In the genomic region with DNA sequence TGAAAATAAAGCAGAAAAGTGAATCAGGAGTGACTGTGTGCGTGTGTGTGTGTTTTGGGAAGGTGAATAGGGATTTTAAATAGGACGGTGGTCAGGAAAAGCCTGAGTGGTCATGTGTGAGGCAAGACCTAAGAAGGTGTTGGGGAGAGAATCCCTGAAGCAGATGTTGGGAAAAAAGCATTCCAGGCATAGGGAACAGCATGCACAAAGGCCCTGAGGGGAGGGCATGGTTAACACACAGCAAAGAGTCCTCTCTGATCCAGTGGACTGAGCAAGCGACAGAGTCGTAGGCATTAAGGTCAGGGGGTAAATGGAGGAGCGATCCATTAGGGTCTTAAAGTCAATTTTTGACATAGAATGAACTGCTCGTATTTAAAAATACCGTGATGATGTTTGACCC, we compare ENCODE assay signal across 29 cellular contexts. TPM values are rescaled to one million over a fixed set of nuclear protein-coding genes. Genes with fewer than 3 reads are reported as not detected.
DNase-seq lines count a peak whose midpoint lies in the region; ATAC-seq and TF ChIP-seq lines count a peak whose summit lies in the region.
"Had no signal": no experiment of that assay in that cellular context is flagged by ENCODE, and none has a peak within 500 bp of the region (broad histone marks: within the 10 kb centered on the region; RNA-seq: fewer than 3 reads in every experiment).

No MANE protein-coding gene starts in this region.

- intact Hi-C loops in posterior vena cava (cut with DNase I) (no loop called here), ascending aorta (cut with DNase I) (no loop called here)

- POLR2A ChIA-PET in HEK293T (lab: Yijun Ruan, JAX): no interaction called here

- CTCF ChIA-PET in HEK293T (lab: Yijun Ruan, JAX): no interaction called here

- H3K27me3 ChIP-seq in endodermal cell (ENCODE audit: control insufficient read depth, insufficient read depth, low read length, poor library complexity, severe bottlenecking): no peaks in the 10 kb centered on the region
- H3K27me3 ChIP-seq in osteoblast (ENCODE audit: insufficient read depth, low read length): peaks cover 56% of the 10 kb centered on the region
- no peaks in the 10 kb centered on the region for H3K27me3 ChIP-seq in ascending aorta
- H3K27me3 ChIP-seq: BLaER1 had no signal

- peaks cover 3% of the 10 kb centered on the region for H3K36me3 Mint-ChIP-seq in chondrocyte (ENCODE audit: low read depth)
- H3K36me3 Mint-ChIP-seq in endodermal cell (ENCODE audit: low read depth): no peaks in the 10 kb centered on the region
- H3K36me3 Mint-ChIP-seq: CD14-positive monocyte; CD4-positive, alpha-beta memory T cell; CD4-positive, CD25-positive, alpha-beta regulatory T cell; CD8-positive, alpha-beta memory T cell had no signal

- peak; percentile 2 for DNase-seq in chondrocyte (ENCODE audit: low spot score)
- peak; percentile 4 for DNase-seq in endodermal cell
- peak; percentile 30 for DNase-seq in osteoblast (ENCODE audit: insufficient read length, low spot score, missing footprints)
- DNase-seq in posterior vena cava (ENCODE audit: low spot score): peak; percentile 3
- DNase-seq in HEK293T (ENCODE audit: extremely low spot score): no peak
- DNase-seq in ascending aorta (ENCODE audit: low spot score in 2 of 2): no peak
- DNase-seq: 8988T; ACHN; BE2C; C1 segment of cervical spinal cord; CD4-positive, alpha-beta memory T cell; CD4-positive, CD25-positive, alpha-beta regulatory T cell; CD8-positive, alpha-beta memory T cell; COR-L47; DMS 273 treated with DMSO at 0.1 percent for 48 hours; DMS153; DMS53; DMS79; DND-41; EL; GDM1 had no signal

- H3K36me3 ChIP-seq in endodermal cell (ENCODE audit: control insufficient read depth, insufficient read depth, low read length): no peaks in the 10 kb centered on the region
- no peaks in the 10 kb centered on the region for H3K36me3 ChIP-seq in osteoblast (ENCODE audit: insufficient read depth, low read length)
- no peaks in the 10 kb centered on the region for H3K36me3 ChIP-seq in ascending aorta
- H3K36me3 ChIP-seq: BE2C, BLaER1 had no signal

- no peak for TF ChIP-seq CTCF in chondrocyte (IDR thresholded peaks at IDR 0.05)
- no peak for TF ChIP-seq CTCF in endodermal cell (conservative IDR thresholded peaks at IDR 0.05)
- TF ChIP-seq CTCF in osteoblast (IDR thresholded peaks at IDR 0.05; ENCODE audit: extremely low read depth, low read depth, low read length): no peak
- no peak for TF ChIP-seq CTCF in ascending aorta (IDR thresholded peaks at IDR 0.05)

- no peaks in the 10 kb centered on the region for H3K4me1 Mint-ChIP-seq in chondrocyte (ENCODE audit: low read depth)
- H3K4me1 Mint-ChIP-seq in endodermal cell: no peaks in the 10 kb centered on the region
- H3K4me1 Mint-ChIP-seq: CD14-positive monocyte; CD4-positive, alpha-beta memory T cell; CD4-positive, CD25-positive, alpha-beta regulatory T cell; CD8-positive, alpha-beta memory T cell had no signal

- H3K27ac ChIP-seq in endodermal cell (ENCODE audit: low read depth, low read length) (no peak overlapping the region), osteoblast (ENCODE audit: low read depth, low read length) (no peak overlapping the region), ascending aorta (no peak overlapping the region)
- H3K27ac ChIP-seq: BLaER1 had no signal

- WGBS in endodermal cell (ENCODE audit: insufficient coverage in 1 of 2, insufficient read length in 1 of 2), 2 experiments: 90 to 96% methylated on average over 6 to 7 of the region's 7 CpGs

- no peak overlapping the region for H2AFZ ChIP-seq in osteoblast (ENCODE audit: low read length)

- H3K4me1 ChIP-seq in endodermal cell (ENCODE audit: control insufficient read depth, insufficient read depth, low read length): no peaks in the 10 kb centered on the region
- H3K4me1 ChIP-seq in osteoblast (ENCODE audit: insufficient read depth, low read length): no peaks in the 10 kb centered on the region
- H3K4me1 ChIP-seq in ascending aorta: no peaks in the 10 kb centered on the region
- H3K4me1 ChIP-seq: BE2C, BLaER1 had no signal

- peaks cover 50% of the 10 kb centered on the region for H3K27me3 Mint-ChIP-seq in chondrocyte (ENCODE audit: low read depth)
- H3K27me3 Mint-ChIP-seq in endodermal cell (ENCODE audit: insufficient read depth): no peaks in the 10 kb centered on the region

- no peaks in the 10 kb centered on the region for H3K79me2 ChIP-seq in osteoblast (ENCODE audit: insufficient read depth, low read length)

- no peak overlapping the region for H3K9ac ChIP-seq in endodermal cell (ENCODE audit: extremely low read depth, low read length, poor library complexity, severe bottlenecking)
- H3K9ac ChIP-seq: BLaER1 had no signal

- H3K4me3 ChIP-seq in endodermal cell (ENCODE audit: low read length) (no peak overlapping the region), osteoblast (ENCODE audit: insufficient read depth, low read length) (no peak overlapping the region), ascending aorta (no peak overlapping the region)
- H3K4me3 ChIP-seq: BLaER1, GM12878 had no signal

- ATAC-seq in HG03460 (IDR thresholded peaks at IDR 0.05; ENCODE audit: unreplicated experiment) (no peak), GM21390 (IDR thresholded peaks at IDR 0.05; ENCODE audit: unreplicated experiment) (no peak)
- ATAC-seq: GM12878 had no signal

- H3K9me3 ChIP-seq in endodermal cell (ENCODE audit: control insufficient read depth, low read length): no peaks in the 10 kb centered on the region
- H3K9me3 ChIP-seq in osteoblast (ENCODE audit: low read depth, low read length): no peaks in the 10 kb centered on the region
- H3K9me3 ChIP-seq in ascending aorta: no peaks in the 10 kb centered on the region
- H3K9me3 ChIP-seq: BE2C had no signal

- H3K4me2 ChIP-seq in osteoblast (ENCODE audit: insufficient read depth, low read length): no peak overlapping the region
- H3K4me2 ChIP-seq: BLaER1 had no signal

- H4K20me1 ChIP-seq in osteoblast (ENCODE audit: insufficient read depth, low read length): no peaks in the 10 kb centered on the region
- H4K20me1 ChIP-seq: BLaER1 had no signal

- H3K27ac Mint-ChIP-seq in chondrocyte (ENCODE audit: unreplicated experiment) (no peak overlapping the region), endodermal cell (no peak overlapping the region)
- H3K27ac Mint-ChIP-seq: CD14-positive monocyte; CD4-positive, CD25-positive, alpha-beta regulatory T cell; CD8-positive, alpha-beta memory T cell had no signal

- H3K9me3 Mint-ChIP-seq in chondrocyte (ENCODE audit: low read depth): peaks cover 3% of the 10 kb centered on the region
- peaks cover 4% of the 10 kb centered on the region for H3K9me3 Mint-ChIP-seq in endodermal cell
- H3K9me3 Mint-ChIP-seq: CD4-positive, CD25-positive, alpha-beta regulatory T cell; CD8-positive, alpha-beta memory T cell had no signal

- H3K4me3 Mint-ChIP-seq in chondrocyte (ENCODE audit: unreplicated experiment) (no peak overlapping the region), endodermal cell (no peak overlapping the region)
- H3K4me3 Mint-ChIP-seq: CD14-positive monocyte; CD4-positive, alpha-beta memory T cell; CD4-positive, CD25-positive, alpha-beta regulatory T cell; CD8-positive, alpha-beta memory T cell had no signal

TF ChIP-seq in HEK293T, 16 proteins besides CTCF, POLR2A, EP300 and RAD21:
- no peak for TF ChIP-seq ZNF384 (IDR thresholded peaks at IDR 0.05)
- TF ChIP-seq TARDBP (IDR thresholded peaks at IDR 0.05): no peak
- no peak for TF ChIP-seq HDGF (IDR thresholded peaks at IDR 0.05; ENCODE audit: borderline replicate concordance)
- no peak for TF ChIP-seq LEF1 (IDR thresholded peaks at IDR 0.05; ENCODE audit: borderline replicate concordance)
- TF ChIP-seq BHLHE40 (IDR thresholded peaks at IDR 0.05; ENCODE audit: borderline replicate concordance): no peak
- TF ChIP-seq ELF4 (IDR thresholded peaks at IDR 0.05): no peak
- no peak for TF ChIP-seq SP1 (IDR thresholded peaks at IDR 0.05)
- no peak for TF ChIP-seq ARNT (IDR thresholded peaks at IDR 0.05)
- TF ChIP-seq CTBP1 (IDR thresholded peaks at IDR 0.05; ENCODE audit: borderline replicate concordance): no peak
- TF ChIP-seq, protein P1, sequence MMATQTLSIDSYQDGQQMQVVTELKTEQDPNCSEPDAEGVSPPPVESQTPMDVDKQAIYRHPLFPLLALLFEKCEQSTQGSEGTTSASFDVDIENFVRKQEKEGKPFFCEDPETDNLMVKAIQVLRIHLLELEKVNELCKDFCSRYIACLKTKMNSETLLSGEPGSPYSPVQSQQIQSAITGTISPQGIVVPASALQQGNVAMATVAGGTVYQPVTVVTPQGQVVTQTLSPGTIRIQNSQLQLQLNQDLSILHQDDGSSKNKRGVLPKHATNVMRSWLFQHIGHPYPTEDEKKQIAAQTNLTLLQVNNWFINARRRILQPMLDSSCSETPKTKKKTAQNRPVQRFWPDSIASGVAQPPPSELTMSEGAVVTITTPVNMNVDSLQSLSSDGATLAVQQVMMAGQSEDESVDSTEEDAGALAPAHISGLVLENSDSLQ (IDR thresholded peaks at IDR 0.05): no peak
- no peak for TF ChIP-seq FOXM1 (IDR thresholded peaks at IDR 0.05; ENCODE audit: borderline replicate concordance)
- no peak for TF ChIP-seq FOXK2 (IDR thresholded peaks at IDR 0.05)
- no peak for TF ChIP-seq SUZ12 (IDR thresholded peaks at IDR 0.05)
- no peak for TF ChIP-seq FOXA1 (IDR thresholded peaks at IDR 0.05)

RNA-seq across cellular contexts. Expression of a gene that starts 34.0 kb away (rescaled TPM):
- total RNA-seq in chondrocyte (not detected in 3 replicates), endodermal cell (not detected), osteoblast (not detected in 2 replicates), posterior vena cava (not detected), ascending aorta (not detected)
- polyA plus RNA-seq in endodermal cell (2013, experiment 1 of 2): not detected
- polyA plus RNA-seq in endodermal cell (2013, experiment 2 of 2): not detected
- total RNA-seq: A673; CD4-positive, alpha-beta memory T cell; CD4-positive, CD25-positive, alpha-beta regulatory T cell; CD8-positive, alpha-beta memory T cell; G401; GM12878 had no signal
- polyA plus RNA-seq: AG04450; CD14-positive monocyte; CD4-positive, alpha-beta memory T cell; CD4-positive, CD25-positive, alpha-beta regulatory T cell; CD8-positive, alpha-beta memory T cell; GM12878 had no signal

RNA-seq across cellular contexts. Expression of a gene that starts 38.4 kb away (rescaled TPM):
- total RNA-seq in chondrocyte: 139 to 162 TPM (median 140 TPM) in 3 replicates
- total RNA-seq in endodermal cell: 100 to 1,000 TPM; 151 to 161 TPM
- 175 TPM for polyA plus RNA-seq in endodermal cell (2013, experiment 1 of 2)
- polyA plus RNA-seq in endodermal cell (2013, experiment 2 of 2): 183 TPM
- total RNA-seq in osteoblast: 70.2 and 84.9 TPM in 2 replicates
- 100 to 1,000 TPM in 1 of 2 donors, 10 to 100 TPM in 1; 93.3 to 127 TPM for total RNA-seq in posterior vena cava
- total RNA-seq in ascending aorta: 4.7 TPM

Comparison
In these comparisons a context has a peak if more than half of its experiments do, and no peak if none do; other contexts are left out.
1. DNase-seq: peak in chondrocyte (single experiment), endodermal cell (single experiment), osteoblast (single experiment) and posterior vena cava (single experiment); none in HEK293T (single experiment) and ascending aorta (0 of 2).
2. RNA of a gene that starts 38.4 kb away (total RNA-seq): 151 to 161 TPM in endodermal cell, 139 to 162 TPM in chondrocyte, 93.3 to 127 TPM in posterior vena cava and 70.2 to 84.9 TPM in osteoblast; 4.7 TPM in ascending aorta (single experiment); every median in the first group is over 10 times any median in the second.